In genomic region chr10:80504158-80504811, GRCh38 we compare ENCODE assay signal across 2 cellular contexts.
TF ChIP-seq lines count a peak whose summit lies in the region.

No MANE protein-coding gene starts in this region.

TF ChIP-seq in K562, 482 proteins besides CTCF, POLR2A, EP300 and RAD21 (continued from another document and continues in another):
- no peak for TF ChIP-seq CUX1 (CRISPR knock-in tag; IDR thresholded peaks at IDR 0.05)
- TF ChIP-seq ZNF197 (CRISPR knock-in tag; IDR thresholded peaks at IDR 0.05; ENCODE audit: low read depth): no peak
- TF ChIP-seq NFRKB (IDR thresholded peaks at IDR 0.05; ENCODE audit: low read depth): no peak
- TF ChIP-seq ZBTB1 (CRISPR knock-in tag; IDR thresholded peaks at IDR 0.05; ENCODE audit: borderline replicate concordance, low read depth): no peak
- no peak for TF ChIP-seq ZBTB40 (IDR thresholded peaks at IDR 0.05)
- no peak for TF ChIP-seq ZBTB40 (CRISPR knock-in tag; IDR thresholded peaks at IDR 0.05)
- TF ChIP-seq PHF8 (IDR thresholded peaks at IDR 0.05; ENCODE audit: borderline replicate concordance, low read length): no peak
- TF ChIP-seq YY1 (IDR thresholded peaks at IDR 0.05; ENCODE audit: borderline replicate concordance in 1 of 3, control insufficient read depth in 1 of 3, extremely low read depth in 1 of 3, insufficient read depth in 3 of 3, insufficient read length in 1 of 3, insufficient replicate concordance in 2 of 3, low read depth in 1 of 3, low read length in 2 of 3): peak in 1 of 3 experiments; percentile 27

TF ChIP-seq in HepG2, 621 proteins besides CTCF, POLR2A, EP300 and RAD21 (continued from another document and continues in another):
- TF ChIP-seq PRDM4 (CRISPR knock-in tag; IDR thresholded peaks at IDR 0.05; ENCODE audit: borderline replicate concordance) (no peak), USF2 (IDR thresholded peaks at IDR 0.05; ENCODE audit: low read depth, low read length) (no peak), USF2 (CRISPR knock-in tag; IDR thresholded peaks at IDR 0.05; ENCODE audit: borderline replicate concordance) (no peak), RARG (CRISPR knock-in tag; IDR thresholded peaks at IDR 0.05; ENCODE audit: low read depth) (no peak), BRF2 (CRISPR knock-in tag; IDR thresholded peaks at IDR 0.05) (no peak), KDM2A (CRISPR knock-in tag; IDR thresholded peaks at IDR 0.05; ENCODE audit: borderline replicate concordance, low read depth) (0 out of 2 replicates have a peak, but pooled peaks have one; percentile 32), TCF7L2 (IDR thresholded peaks at IDR 0.05; ENCODE audit: low read depth, low read length) (no peak), ZNF18 (CRISPR knock-in tag; IDR thresholded peaks at IDR 0.05; ENCODE audit: insufficient replicate concordance) (no peak), ZNF7 (CRISPR knock-in tag; IDR thresholded peaks at IDR 0.05) (no peak), ARID5B (CRISPR knock-in tag; IDR thresholded peaks at IDR 0.05) (peak; percentile 63), ZNF512B (CRISPR knock-in tag; IDR thresholded peaks at IDR 0.05; ENCODE audit: borderline replicate concordance) (no peak), ZNF589 (CRISPR knock-in tag; conservative IDR thresholded peaks at IDR 0.05) (no peak; the same call in 1 of the 2 replicates), NFE2L2 (IDR thresholded peaks at IDR 0.05; ENCODE audit: low read length) (no peak), TGIF2 (CRISPR knock-in tag; IDR thresholded peaks at IDR 0.05) (no peak), CEBPZ (IDR thresholded peaks at IDR 0.05; ENCODE audit: low read length) (no peak), GFI1 (CRISPR knock-in tag; IDR thresholded peaks at IDR 0.05; ENCODE audit: borderline replicate concordance) (no peak), ZNF281 (CRISPR knock-in tag; IDR thresholded peaks at IDR 0.05; ENCODE audit: borderline replicate concordance) (no peak), JUNB (CRISPR knock-in tag; IDR thresholded peaks at IDR 0.05; ENCODE audit: borderline replicate concordance) (0 out of 2 replicates have a peak, but pooled peaks have one; percentile 16), TBL1XR1 (IDR thresholded peaks at IDR 0.05; ENCODE audit: borderline replicate concordance, low read length, partially characterized antibody) (no peak), MEIS1 (CRISPR knock-in tag; IDR thresholded peaks at IDR 0.05; ENCODE audit: borderline replicate concordance) (no peak), CBX5 (CRISPR knock-in tag; IDR thresholded peaks at IDR 0.05; ENCODE audit: borderline replicate concordance) (no peak; the same call in 1 of the 2 replicates), ATF7-NPFF (CRISPR knock-in tag; IDR thresholded peaks at IDR 0.05; ENCODE audit: low read depth) (no peak), DBP (CRISPR knock-in tag; IDR thresholded peaks at IDR 0.05; ENCODE audit: not compliant biosample characterization) (no peak), GLMP (CRISPR knock-in tag; IDR thresholded peaks at IDR 0.05; ENCODE audit: borderline replicate concordance) (no peak), ZNF75D (CRISPR knock-in tag; IDR thresholded peaks at IDR 0.05; ENCODE audit: borderline replicate concordance) (no peak)
